12 cellular contexts compared by ENCODE assay signal in the genomic region with DNA sequence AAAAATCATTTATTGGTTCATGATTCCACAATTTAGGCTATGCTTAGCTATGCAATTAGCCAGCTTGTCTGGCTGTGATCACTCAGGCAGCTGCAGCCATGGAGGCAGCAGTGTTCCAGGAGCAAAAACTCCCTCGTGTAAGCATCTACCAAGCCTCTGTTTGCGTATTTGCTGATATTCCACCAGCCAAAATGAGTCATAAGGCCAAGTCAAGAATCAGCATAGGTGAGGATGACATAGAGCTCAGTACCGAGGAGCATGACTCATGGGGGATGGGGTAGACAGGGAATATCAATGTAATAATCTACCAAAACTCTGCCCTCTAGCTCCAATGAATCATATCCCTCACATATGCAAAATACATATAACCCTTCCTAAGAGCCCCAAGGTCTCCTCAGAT.
DNase-seq lines count a peak whose midpoint lies in the region; FAIRE-seq and TF ChIP-seq lines count a peak whose summit lies in the region.
"Had no signal": no experiment of that assay in that cellular context is flagged by ENCODE, and none has a peak within 500 bp of the region (broad histone marks: within the 10 kb centered on the region; RNA-seq: fewer than 3 reads in every experiment).

No MANE protein-coding gene starts in this region.

- H3K23ac ChIP-seq in neuronal stem cell (ENCODE audit: low read depth, low read length, poor library complexity) = no peak overlapping the region

- no peak overlapping the region for H2BK12ac ChIP-seq in neuronal stem cell (ENCODE audit: low read length)

- H3K27ac ChIP-seq in neuronal stem cell (replicated peaks; ENCODE audit: low read length) = no peak overlapping the region
- H3K27ac ChIP-seq: stomach had no signal

- H3K4me1 ChIP-seq in neuronal stem cell (ENCODE audit: control insufficient read depth in 2 of 2, insufficient read depth in 1 of 2, low read depth in 1 of 2, low read length in 2 of 2) = no peaks in the 10 kb centered on the region

- H3K27ac Mint-ChIP-seq in neural crest cell (ENCODE audit: unreplicated experiment) = peak overlapping the region; percentile 67
- H3K27ac Mint-ChIP-seq: dendritic cell treated with granulocyte-macrophage colony-stimulating factor and Interleukin-4, amounts not matched to agents 40 ng/mL and 50 ng/mL, for 4 days; T-cell had no signal

- no peaks in the 10 kb centered on the region for H3K79me1 ChIP-seq in neuronal stem cell (ENCODE audit: low read depth, low read length)

- no peak overlapping the region for H2BK15ac ChIP-seq in neuronal stem cell (ENCODE audit: low read length)

- H3K4me3 ChIP-seq in bronchial epithelial cell (ENCODE audit: low read depth, low read length) (no peak overlapping the region), neuronal stem cell (ENCODE audit: low read length in 2 of 2) (no peak overlapping the region)
- H3K4me3 ChIP-seq: stomach had no signal

- no peaks in the 10 kb centered on the region for H3K4me1 Mint-ChIP-seq in neural crest cell

- H3K27me3 ChIP-seq in bronchial epithelial cell (ENCODE audit: control insufficient read depth, insufficient read depth, low read length) = no peaks in the 10 kb centered on the region
- H3K27me3 ChIP-seq in neuronal stem cell (ENCODE audit: control insufficient read depth in 3 of 3, insufficient read depth in 3 of 3, low read depth in 1 of 3, low read length in 3 of 3) = no peaks in the 10 kb centered on the region
- H3K27me3 ChIP-seq: stomach had no signal

- no peak overlapping the region for H2AFZ ChIP-seq in neuronal stem cell (ENCODE audit: low read length)

- no peaks in the 10 kb centered on the region for H3K27me3 Mint-ChIP-seq in neural crest cell (ENCODE audit: low read depth)
- H3K27me3 Mint-ChIP-seq: dendritic cell treated with granulocyte-macrophage colony-stimulating factor and Interleukin-4, amounts not matched to agents 40 ng/mL and 50 ng/mL, for 4 days; T-cell had no signal

- H3K14ac ChIP-seq in neuronal stem cell (ENCODE audit: low read length) = no peak overlapping the region

- H3K9me3 Mint-ChIP-seq in neural crest cell = no peaks in the 10 kb centered on the region

- no peak overlapping the region for H2AK5ac ChIP-seq in neuronal stem cell (ENCODE audit: low read depth, low read length)

- H4K91ac ChIP-seq in neuronal stem cell (ENCODE audit: low read depth, low read length, poor library complexity) = no peak overlapping the region

- peak; percentile 52 for FAIRE-seq in bronchial epithelial cell (lab: Jason Lieb, UNC)
- FAIRE-seq in D721Med (lab: Jason Lieb, UNC) = no peak

- DNase-seq in DMS53 (lab: John Stamatoyannopoulos, UW) (peak; percentile 86), HK-2 (ENCODE audit: unreplicated experiment) (peak; percentile 25), bronchial epithelial cell (ENCODE audit: low read depth) (peak; percentile 99), neural crest cell (ENCODE audit: low read depth, low spot score) (no peak), D721Med (ENCODE audit: insufficient read length, low spot score) (no peak), activated gamma-delta T cell treated with Interleukin-2 at 50 U/mL for 16 hours (no peak), neuronal stem cell (ENCODE audit: low spot score) (no peak)
- DNase-seq: activated CD8-positive, alpha-beta memory T cell treated with anti-CD3 and anti-CD28 coated beads, Interleukin-2, amount 50 U/mL, for 48 hours; NCI-H524; stomach; T-cell had no signal

- H3K9ac ChIP-seq in neuronal stem cell (ENCODE audit: low read depth, low read length, poor library complexity) = no peak overlapping the region

- no peak overlapping the region for H4K8ac ChIP-seq in neuronal stem cell (ENCODE audit: low read depth, low read length)

- H3K18ac ChIP-seq in neuronal stem cell (ENCODE audit: low read length) = no peak overlapping the region

- peaks cover 1 to 5% of the 10 kb centered on the region in 2 donors for H3K9me3 ChIP-seq in neuronal stem cell (replicated peaks in 1 of 2; ENCODE audit: control insufficient read depth in 2 of 2, insufficient read depth in 1 of 2, low read depth in 1 of 2, low read length in 2 of 2)

- no peak overlapping the region for H3K4me2 ChIP-seq in neuronal stem cell (ENCODE audit: insufficient read depth, low read length, poor library complexity, severe bottlenecking)

- TF ChIP-seq CTCF in bronchial epithelial cell (IDR thresholded peaks at IDR 0.05; ENCODE audit: insufficient read depth, low read length, severe bottlenecking) = peak; percentile 7
- no peak for TF ChIP-seq CTCF in neural crest cell (conservative IDR thresholded peaks at IDR 0.05)
- no peak for TF ChIP-seq CTCF in D721Med (IDR thresholded peaks at IDR 0.05; ENCODE audit: insufficient read depth, missing control alignments)

- peaks cover 6% of the 10 kb centered on the region for H3K36me3 Mint-ChIP-seq in neural crest cell (ENCODE audit: low read depth)

- H3K4ac ChIP-seq in neuronal stem cell (ENCODE audit: low read length) = no peak overlapping the region

- WGBS in neuronal stem cell (ENCODE audit: extremely low coverage in 2 of 2, insufficient read length in 2 of 2, insufficient replicate concordance in 1 of 2), 2 donors = no CpG with 5 or more reads among the region's 3 CpGs

- H3K4me3 Mint-ChIP-seq in neural crest cell = no peak overlapping the region
- H3K4me3 Mint-ChIP-seq: dendritic cell treated with granulocyte-macrophage colony-stimulating factor and Interleukin-4, amounts not matched to agents 40 ng/mL and 50 ng/mL, for 4 days; T-cell had no signal

- no peak overlapping the region for H2BK5ac ChIP-seq in neuronal stem cell (ENCODE audit: low read length)

- H3K36me3 ChIP-seq in bronchial epithelial cell (ENCODE audit: control insufficient read depth, insufficient read depth, low read length) (no peaks in the 10 kb centered on the region), neuronal stem cell (replicated peaks in 1 of 2; ENCODE audit: control insufficient read depth in 2 of 2, insufficient read depth in 2 of 2, low read length in 2 of 2) (no peaks in the 10 kb centered on the region)
- H3K36me3 ChIP-seq: stomach had no signal

- no peak overlapping the region for H2BK120ac ChIP-seq in neuronal stem cell (ENCODE audit: low read depth, low read length)

Comparison
In these comparisons a context has a peak if more than half of its experiments do, and no peak if none do; other contexts are left out.
1. DNase-seq: peak in DMS53 (single experiment), HK-2 (single experiment) and bronchial epithelial cell (single experiment); none in neural crest cell (single experiment), D721Med (single experiment), activated gamma-delta T cell treated with Interleukin-2 at 50 U/mL for 16 hours (single experiment) and neuronal stem cell (single experiment).